ENCODE assay signal across 8 cellular contexts in the genomic region with DNA sequence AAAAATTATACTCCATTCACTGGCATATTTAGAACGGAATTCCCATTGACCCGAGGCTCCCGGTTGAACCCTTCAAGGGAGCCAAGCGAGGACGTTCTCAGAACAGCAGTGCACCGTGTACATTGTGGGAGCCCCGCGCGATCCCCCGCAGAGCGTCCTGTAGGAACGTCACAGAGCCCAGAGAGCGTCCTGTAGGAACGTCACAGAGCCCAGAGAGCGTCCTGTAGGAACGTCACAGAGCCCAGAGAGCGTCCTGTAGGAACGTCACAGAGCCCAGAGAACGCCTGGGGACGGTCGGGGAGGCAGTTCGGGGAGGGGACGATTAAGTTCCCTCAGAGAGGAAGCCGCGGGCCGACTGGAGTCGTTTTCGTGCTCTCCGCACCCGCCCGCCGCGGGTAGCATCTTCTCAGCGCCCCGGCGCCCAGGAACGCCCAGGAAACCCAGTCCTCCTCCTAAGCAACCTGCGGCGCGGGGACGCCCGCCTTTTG. TPM values are rescaled to one million over a fixed set of nuclear protein-coding genes. Genes with fewer than 3 reads are reported as not detected.
DNase-seq lines count a peak whose midpoint lies in the region; ATAC-seq and TF ChIP-seq lines count a peak whose summit lies in the region.

No MANE protein-coding gene starts in this region.

- POLR2A ChIA-PET in CD4-positive, alpha-beta memory T cell (lab: Charles Lee; ENCODE audit: partially characterized antibody) = interaction anchor here (0.8 to 5.8 kb wide), 16 partner anchors 10 to 704 kb away, joined by 3 to 87 read pairs (median 5); a partner anchor contains a TSS
- POLR2A ChIA-PET in activated naive CD8-positive, alpha-beta T cell treated with anti-CD3 and anti-CD28 coated beads, Interleukin-2, amount 10 ng/mL, durations not matched to agents 7 days and 5 days (lab: Charles Lee) = interaction anchor here (0.7 to 3.8 kb wide), 7 partner anchors 10 to 389 kb away, joined by 3 to 42 read pairs (median 10); a partner anchor contains a TSS

- intact Hi-C loops in CD4-positive, alpha-beta memory T cell (cut with micrococcal nuclease) = loop anchor here (1.0 to 10.0 kb wide), 8 partner anchors 37 to 1126 kb away; a partner anchor contains a TSS
- intact Hi-C loops in heart right ventricle (cut with DNase I) = loop anchor here in 9 of 10 donors (1.0 to 10.0 kb wide), 12 partner anchors 35 to 414 kb away; a partner anchor contains a TSS

- H3K27ac Mint-ChIP-seq in CD4-positive, alpha-beta memory T cell = peak overlapping the region; percentile 93 to 99 (median 95)
- H3K27ac Mint-ChIP-seq in activated naive CD8-positive, alpha-beta T cell treated with anti-CD3 and anti-CD28 coated beads, Interleukin-2, amount 10 ng/mL, durations not matched to agents 7 days and 5 days = peak overlapping the region; percentile 94
- peak overlapping the region; percentile 98 for H3K27ac Mint-ChIP-seq in progenitor cell of endocrine pancreas

- H3K36me3 ChIP-seq in CD4-positive, alpha-beta memory T cell (ENCODE audit: insufficient read depth, low read length) = no peaks in the 10 kb centered on the region
- H3K36me3 ChIP-seq in heart right ventricle = no peaks in the 10 kb centered on the region

- H3K27ac ChIP-seq in CD4-positive, alpha-beta memory T cell (ENCODE audit: low read depth, low read length) = peak overlapping the region; percentile 95
- peak overlapping the region; percentile 90 to 100 (median 99) for H3K27ac ChIP-seq in heart right ventricle

- DNase-seq in CD4-positive, alpha-beta memory T cell = peak in 3 of 5 donors; percentile 77 to 89 (median 81)
- DNase-seq in activated naive CD8-positive, alpha-beta T cell treated with anti-CD3 and anti-CD28 coated beads, Interleukin-2, amount 10 ng/mL, durations not matched to agents 7 days and 5 days = no peak
- DNase-seq in heart right ventricle = peak; percentile 67 to 74
- DNase-seq in progenitor cell of endocrine pancreas (ENCODE audit: low spot score, unreplicated experiment) = peak; percentile 19
- DNase-seq in superior temporal gyrus (ENCODE audit: extremely low spot score) = no peak

- H3K36me3 Mint-ChIP-seq in CD4-positive, alpha-beta memory T cell = peaks cover 0 to 8% of the 10 kb centered on the region in 2 donors
- peaks cover 8% of the 10 kb centered on the region for H3K36me3 Mint-ChIP-seq in activated naive CD8-positive, alpha-beta T cell treated with anti-CD3 and anti-CD28 coated beads, Interleukin-2, amount 10 ng/mL, durations not matched to agents 7 days and 5 days
- no peaks in the 10 kb centered on the region for H3K36me3 Mint-ChIP-seq in progenitor cell of endocrine pancreas (ENCODE audit: insufficient read depth)

- peaks cover 0 to 1% of the 10 kb centered on the region in 2 donors for H3K27me3 Mint-ChIP-seq in CD4-positive, alpha-beta memory T cell
- H3K27me3 Mint-ChIP-seq in activated naive CD8-positive, alpha-beta T cell treated with anti-CD3 and anti-CD28 coated beads, Interleukin-2, amount 10 ng/mL, durations not matched to agents 7 days and 5 days = no peaks in the 10 kb centered on the region
- peaks cover 7% of the 10 kb centered on the region for H3K27me3 Mint-ChIP-seq in progenitor cell of endocrine pancreas

- H3K9me3 Mint-ChIP-seq in CD4-positive, alpha-beta memory T cell = no peaks in the 10 kb centered on the region
- no peaks in the 10 kb centered on the region for H3K9me3 Mint-ChIP-seq in activated naive CD8-positive, alpha-beta T cell treated with anti-CD3 and anti-CD28 coated beads, Interleukin-2, amount 10 ng/mL, durations not matched to agents 7 days and 5 days
- no peaks in the 10 kb centered on the region for H3K9me3 Mint-ChIP-seq in progenitor cell of endocrine pancreas (ENCODE audit: low read depth)

- CTCF ChIA-PET in CD4-positive, alpha-beta memory T cell (lab: Charles Lee; ENCODE audit: partially characterized antibody) = interaction anchor here (0.5 to 5.4 kb wide), 30 partner anchors 8 to 907 kb away, joined by 3 to 76 read pairs (median 4); a partner anchor contains a TSS

- TF ChIP-seq CTCF in heart right ventricle (IDR thresholded peaks at IDR 0.05) (no peak), progenitor cell of endocrine pancreas (IDR thresholded peaks at IDR 0.05; ENCODE audit: unreplicated experiment) (no peak)

- H3K27me3 ChIP-seq in CD4-positive, alpha-beta memory T cell (ENCODE audit: insufficient read depth, low read length) = no peaks in the 10 kb centered on the region
- H3K27me3 ChIP-seq in heart right ventricle = no peaks in the 10 kb centered on the region

- H3K4me3 ChIP-seq in CD4-positive, alpha-beta memory T cell (ENCODE audit: low read length in 2 of 2) = peak overlapping the region; percentile 82 to 86
- peak overlapping the region; percentile 68 to 98 (median 94) for H3K4me3 ChIP-seq in heart right ventricle

- peaks cover 19 to 39% (median 30%) of the 10 kb centered on the region in 4 donors for H3K4me1 Mint-ChIP-seq in CD4-positive, alpha-beta memory T cell
- H3K4me1 Mint-ChIP-seq in activated naive CD8-positive, alpha-beta T cell treated with anti-CD3 and anti-CD28 coated beads, Interleukin-2, amount 10 ng/mL, durations not matched to agents 7 days and 5 days = peaks cover 28% of the 10 kb centered on the region
- peaks cover 22% of the 10 kb centered on the region for H3K4me1 Mint-ChIP-seq in progenitor cell of endocrine pancreas (ENCODE audit: low read depth)

- peak overlapping the region; percentile 85 to 96 (median 92) for H3K4me3 Mint-ChIP-seq in CD4-positive, alpha-beta memory T cell
- peak overlapping the region; percentile 93 for H3K4me3 Mint-ChIP-seq in activated naive CD8-positive, alpha-beta T cell treated with anti-CD3 and anti-CD28 coated beads, Interleukin-2, amount 10 ng/mL, durations not matched to agents 7 days and 5 days
- peak overlapping the region; percentile 90 for H3K4me3 Mint-ChIP-seq in progenitor cell of endocrine pancreas (ENCODE audit: low read depth)

- H3K9me3 ChIP-seq in CD4-positive, alpha-beta memory T cell (ENCODE audit: control insufficient read depth in 1 of 2, low read length in 2 of 2) = no peaks in the 10 kb centered on the region
- H3K9me3 ChIP-seq in heart right ventricle = peaks cover 0 to under 1% (median 0%) of the 10 kb centered on the region in 11 donors

- H3K4me1 ChIP-seq in CD4-positive, alpha-beta memory T cell (ENCODE audit: insufficient read depth, low read length) = peaks cover 28% of the 10 kb centered on the region
- peaks cover 0 to 43% (median 22%) of the 10 kb centered on the region in 9 donors for H3K4me1 ChIP-seq in heart right ventricle

- WGBS in heart right ventricle, 2 donors = 0% methylated on average over 42 of the region's 42 CpGs

- ATAC-seq in GM19035 (IDR thresholded peaks at IDR 0.05; ENCODE audit: unreplicated experiment) (peak; percentile 41), HG03196 (IDR thresholded peaks at IDR 0.05; ENCODE audit: unreplicated experiment) (peak; percentile 38), heart right ventricle (peak; percentile 71 to 96 (median 90))
- peak; percentile 61 for ATAC-seq in activated naive CD8-positive, alpha-beta T cell treated with anti-CD3 and anti-CD28 coated beads, Interleukin-2, amount 10 ng/mL, durations not matched to agents 7 days and 5 days (ENCODE audit: low read depth)

TF ChIP-seq in PFSK-1, 5 proteins besides CTCF, POLR2A, EP300 and RAD21:
- no peak for TF ChIP-seq SIN3A (IDR thresholded peaks at IDR 0.05; ENCODE audit: borderline replicate concordance, insufficient read depth, low read length)
- no peak for TF ChIP-seq TAF1 (IDR thresholded peaks at IDR 0.05; ENCODE audit: borderline replicate concordance, insufficient read depth, low read length)
- TF ChIP-seq, protein P1, sequence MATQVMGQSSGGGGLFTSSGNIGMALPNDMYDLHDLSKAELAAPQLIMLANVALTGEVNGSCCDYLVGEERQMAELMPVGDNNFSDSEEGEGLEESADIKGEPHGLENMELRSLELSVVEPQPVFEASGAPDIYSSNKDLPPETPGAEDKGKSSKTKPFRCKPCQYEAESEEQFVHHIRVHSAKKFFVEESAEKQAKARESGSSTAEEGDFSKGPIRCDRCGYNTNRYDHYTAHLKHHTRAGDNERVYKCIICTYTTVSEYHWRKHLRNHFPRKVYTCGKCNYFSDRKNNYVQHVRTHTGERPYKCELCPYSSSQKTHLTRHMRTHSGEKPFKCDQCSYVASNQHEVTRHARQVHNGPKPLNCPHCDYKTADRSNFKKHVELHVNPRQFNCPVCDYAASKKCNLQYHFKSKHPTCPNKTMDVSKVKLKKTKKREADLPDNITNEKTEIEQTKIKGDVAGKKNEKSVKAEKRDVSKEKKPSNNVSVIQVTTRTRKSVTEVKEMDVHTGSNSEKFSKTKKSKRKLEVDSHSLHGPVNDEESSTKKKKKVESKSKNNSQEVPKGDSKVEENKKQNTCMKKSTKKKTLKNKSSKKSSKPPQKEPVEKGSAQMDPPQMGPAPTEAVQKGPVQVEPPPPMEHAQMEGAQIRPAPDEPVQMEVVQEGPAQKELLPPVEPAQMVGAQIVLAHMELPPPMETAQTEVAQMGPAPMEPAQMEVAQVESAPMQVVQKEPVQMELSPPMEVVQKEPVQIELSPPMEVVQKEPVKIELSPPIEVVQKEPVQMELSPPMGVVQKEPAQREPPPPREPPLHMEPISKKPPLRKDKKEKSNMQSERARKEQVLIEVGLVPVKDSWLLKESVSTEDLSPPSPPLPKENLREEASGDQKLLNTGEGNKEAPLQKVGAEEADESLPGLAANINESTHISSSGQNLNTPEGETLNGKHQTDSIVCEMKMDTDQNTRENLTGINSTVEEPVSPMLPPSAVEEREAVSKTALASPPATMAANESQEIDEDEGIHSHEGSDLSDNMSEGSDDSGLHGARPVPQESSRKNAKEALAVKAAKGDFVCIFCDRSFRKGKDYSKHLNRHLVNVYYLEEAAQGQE (IDR thresholded peaks at IDR 0.05; ENCODE audit: insufficient read depth in 1 of 2, low read depth in 2 of 2, low read length in 2 of 2) = no peak
- no peak for TF ChIP-seq FOXP2 (optimal IDR thresholded peaks at IDR 0.05; ENCODE audit: borderline replicate concordance, extremely low read depth, extremely low read length, insufficient read depth)
- peak; percentile 51; the same call in 1 of the 2 replicates for TF ChIP-seq POLR2AphosphoS5 (IDR thresholded peaks at IDR 0.05; ENCODE audit: low read depth, low read length)

RNA-seq across cellular contexts. Expression of a gene that starts 0.5 kb away (rescaled TPM):
- 10 to 100 TPM; 28.3 to 31.3 TPM for total RNA-seq in CD4-positive, alpha-beta memory T cell
- polyA plus RNA-seq in CD4-positive, alpha-beta memory T cell = 100 to 1,000 TPM; 114 to 132 TPM
- 57.9 TPM for polyA plus RNA-seq in PFSK-1 (2012; ENCODE audit: insufficient read length, low read depth)
- total RNA-seq in activated naive CD8-positive, alpha-beta T cell treated with anti-CD3 and anti-CD28 coated beads, Interleukin-2, amount 10 ng/mL, durations not matched to agents 7 days and 5 days = 10 to 100 TPM; 63.2 to 66.2 TPM
- total RNA-seq in heart right ventricle = 100 to 1,000 TPM in 1 of 10 donors, 10 to 100 TPM in 9; 21.7 to 118 (median 36.4) TPM
- polyA plus RNA-seq in heart right ventricle = 10 to 100 TPM; 39.3 to 95.7 TPM
- 99.5 and 103 TPM in 2 replicates for total RNA-seq in progenitor cell of endocrine pancreas

Comparison
In these comparisons a context has a peak if more than half of its experiments do, and no peak if none do; other contexts are left out.
1. DNase-seq: peak in CD4-positive, alpha-beta memory T cell (3 of 5), heart right ventricle (2 of 2) and progenitor cell of endocrine pancreas (single experiment); none in activated naive CD8-positive, alpha-beta T cell treated with anti-CD3 and anti-CD28 coated beads, Interleukin-2, amount 10 ng/mL, durations not matched to agents 7 days and 5 days (single experiment) and superior temporal gyrus (single experiment).
2. ATAC-seq: peak in every context shown above with its lines; median percentile 90 in heart right ventricle; 61 in activated naive CD8-positive, alpha-beta T cell treated with anti-CD3 and anti-CD28 coated beads, Interleukin-2, amount 10 ng/mL, durations not matched to agents 7 days and 5 days; 41 in GM19035; 38 in HG03196.
3. Peak in every context shown above with its lines, with median percentiles within 50 percentile points of each other: H3K27ac Mint-ChIP-seq and H3K4me3 Mint-ChIP-seq.